8 cellular contexts compared by ENCODE assay signal in the genomic region with DNA sequence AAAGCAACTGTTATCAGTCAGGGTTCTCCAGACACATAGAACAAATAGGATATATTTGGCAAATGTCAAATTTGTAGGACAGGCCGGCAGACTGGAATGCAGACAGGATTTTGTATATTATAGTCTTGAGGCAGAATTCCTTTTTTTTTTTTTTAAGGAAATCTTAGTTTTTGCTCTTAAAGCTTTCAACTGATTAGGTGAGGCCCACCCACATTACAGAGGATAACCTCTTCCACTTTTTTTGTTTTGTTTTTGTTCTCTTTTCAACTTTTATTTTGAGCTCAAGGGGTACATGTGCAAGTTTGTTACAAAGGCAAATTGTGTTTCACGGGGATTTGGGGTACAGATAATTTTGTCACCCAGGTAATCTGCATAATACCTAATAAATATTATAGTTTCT.
"Had no signal": no experiment of that assay in that cellular context is flagged by ENCODE, and none has a peak within 500 bp of the region (broad histone marks: within the 10 kb centered on the region; RNA-seq: fewer than 3 reads in every experiment).

No MANE protein-coding gene starts in this region.

- H3K4me3 ChIP-seq: GM12878 had no signal

- DNase-seq: GDM1, GF-D8 had no signal

- ATAC-seq: GM12878 had no signal

- FAIRE-seq: G401.6, GM12878, GM12891, GM12892, GM18507, GM19239 had no signal
